In the genomic region with DNA sequence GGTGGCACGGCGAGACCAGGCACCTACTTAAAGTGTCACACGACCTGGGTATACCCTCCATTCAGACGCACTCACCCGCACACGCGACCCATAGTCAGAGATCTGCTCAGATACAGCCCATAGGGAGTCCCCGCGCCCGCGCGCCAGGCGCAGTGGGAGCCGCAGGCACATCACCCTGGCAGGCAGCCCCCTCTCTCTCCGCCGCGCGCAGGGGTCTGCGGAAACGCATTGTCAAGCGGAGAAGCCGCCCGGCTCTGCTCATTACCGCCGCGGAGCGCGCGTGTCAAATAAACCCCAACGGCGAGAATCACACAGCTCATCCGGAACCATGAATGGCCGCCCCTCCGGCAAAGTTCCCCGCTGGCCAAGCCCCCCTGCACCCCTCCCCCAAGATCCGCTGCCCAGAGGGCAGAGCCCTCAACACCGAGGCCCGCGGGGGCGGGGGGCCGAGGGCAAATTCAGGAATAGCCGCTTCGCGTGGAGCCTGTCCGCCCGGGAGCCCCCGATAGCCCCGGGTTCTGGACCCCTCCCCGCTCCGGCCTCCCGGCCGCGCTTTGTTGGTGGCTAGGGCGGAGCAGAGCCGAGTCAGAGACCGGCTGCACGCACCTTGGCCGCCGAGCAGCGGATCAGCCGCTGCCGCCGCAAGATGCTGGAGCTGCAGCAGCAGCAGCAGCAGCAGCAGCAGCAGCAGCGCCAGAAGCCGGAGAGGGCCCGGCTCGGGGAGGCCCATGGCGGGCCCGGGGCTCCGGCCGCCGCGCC, we compare ENCODE assay signal across 8 cellular contexts. TPM values are rescaled to one million over a fixed set of nuclear protein-coding genes. Genes with fewer than 3 reads are reported as not detected.
DNase-seq lines count a peak whose midpoint lies in the region; ATAC-seq, FAIRE-seq and TF ChIP-seq lines count a peak whose summit lies in the region.

No MANE protein-coding gene starts in this region.

- POLR2A ChIA-PET in K562 (lab: Yijun Ruan, JAX), result interaction anchor here (1.0 to 3.3 kb wide), 4 partner anchors 10 to 40 kb away, joined by 3 to 18 read pairs (median 6); no protein-coding TSS in a partner anchor

- CTCF ChIA-PET in K562 (lab: Yijun Ruan, JAX; ENCODE audit: low intra/inter-chr PET ratio), result interaction anchor here (0.7 kb wide), 1 partner anchor 10 kb away, joined by 5 read pairs; no protein-coding TSS in a partner anchor

- TF ChIP-seq EP300 in K562 (IDR thresholded peaks at IDR 0.05; ENCODE audit: low read length), result no peak

- H3K9me3 ChIP-seq in BLaER1 treated with 17β-estradiol and CSF1 and Interleukin-3, amounts not matched to agents 10 nM and 100 nM (replicated peaks in 1 of 11), result no peaks in the 10 kb centered on the region
- H3K9me3 ChIP-seq in K562 (replicated peaks; ENCODE audit: control insufficient read depth, insufficient read depth, low read depth, low read length), result no peaks in the 10 kb centered on the region

- no peak for FAIRE-seq in K562 (lab: Jason Lieb, UNC)

- in situ Hi-C loops in K562 (cut with MboI), result no loop called here

- ATAC-seq in GM19463 (IDR thresholded peaks at IDR 0.05; ENCODE audit: unreplicated experiment) (peak; percentile 4), K562 (peak; percentile 18)

- no peak for TF ChIP-seq CTCF in KMS-11 (conservative IDR thresholded peaks at IDR 0.05; ENCODE audit: low read depth, low read length)
- no peak for TF ChIP-seq CTCF in K562 (IDR thresholded peaks at IDR 0.05 in 2 of 3, conservative IDR thresholded peaks at IDR 0.05 in 1 of 3; ENCODE audit: insufficient read depth in 2 of 3, low read depth in 1 of 3, low read length in 3 of 3)
- no peak for TF ChIP-seq CTCF in kidney epithelial cell (IDR thresholded peaks at IDR 0.05; ENCODE audit: insufficient read depth, low read length, poor library complexity, severe bottlenecking)

- no peak for TF ChIP-seq RAD21 in K562 (CRISPR knock-in tag; conservative IDR thresholded peaks at IDR 0.05 in 1 of 2, IDR thresholded peaks at IDR 0.05 in 1 of 2)

- DNase-seq in T-helper 9 cell, result peak; percentile 36
- DNase-seq in K562 (ENCODE audit: extremely low read depth in 1 of 4, low spot score in 3 of 4), result peak; percentile 48 to 62 (median 61)
- no peak for DNase-seq in kidney epithelial cell (ENCODE audit: low read depth)
- DNase-seq in stimulated activated CD4-positive, alpha-beta T cell treated with anti-CD3 and anti-CD28 coated beads, Interleukin-4, amount 100 ng/mL, for 1 hour, result peak; percentile 66
- DNase-seq in NCI-H187 treated with DMSO at 0.1 percent for 48 hours (lab: John Stamatoyannopoulos, UW), result no peak

- no TSS peak for BruUV-seq in K562 (replicated peaks; lab: Mats Ljungman, UMichigan)

- peak overlapping the region; percentile 36 for H2AFZ ChIP-seq in KMS-11 (ENCODE audit: low read depth)
- H2AFZ ChIP-seq in K562 (ENCODE audit: low read depth, low read length), result peak overlapping the region; percentile 73

- no peak for TF ChIP-seq POLR2A in K562 (conservative IDR thresholded peaks at IDR 0.05)

- peak overlapping the region in 10 of 11 experiments; percentile 45 to 99 (median 94); a peak in 20 of 22 replicates for H3K27ac ChIP-seq in BLaER1 treated with 17β-estradiol and CSF1 and Interleukin-3, amounts not matched to agents 10 nM and 100 nM
- H3K27ac ChIP-seq in KMS-11 (peak overlapping the region; percentile 99), K562 (ENCODE audit: extremely low read depth, low read depth, low read length) (peak overlapping the region; percentile 92)

- peaks cover 32 to 61% (median 56%) of the 10 kb centered on the region in 10 experiments for H3K4me1 ChIP-seq in BLaER1 treated with 17β-estradiol and CSF1 and Interleukin-3, amounts not matched to agents 10 nM and 100 nM
- H3K4me1 ChIP-seq in KMS-11 (ENCODE audit: low read depth, poor library complexity, severe bottlenecking) (peaks cover 22% of the 10 kb centered on the region), K562 (replicated peaks in 1 of 2; ENCODE audit: control insufficient read depth in 2 of 2, insufficient read depth in 2 of 2, low read length in 2 of 2) (peaks cover 14 to 42% of the 10 kb centered on the region in 2 experiments)

- intact Hi-C loops in K562 (cut with micrococcal nuclease), result loop anchor here (2.0 to 5.0 kb wide), 3 partner anchors 35 to 65 kb away; no protein-coding TSS in a partner anchor

- peak overlapping the region; percentile 85 to 99 (median 93) for H3K4me2 ChIP-seq in BLaER1 treated with 17β-estradiol and CSF1 and Interleukin-3, amounts not matched to agents 10 nM and 100 nM
- H3K4me2 ChIP-seq in KMS-11 (peak overlapping the region; percentile 92), K562 (ENCODE audit: insufficient read depth, low read length) (peak overlapping the region; percentile 94)

- H3K36me3 ChIP-seq in BLaER1 treated with 17β-estradiol and CSF1 and Interleukin-3, amounts not matched to agents 10 nM and 100 nM, result peaks cover 0 to 33% (median 33%) of the 10 kb centered on the region in 11 experiments; a peak in 18 of 22 replicates
- peaks cover 11% of the 10 kb centered on the region; the same call in 1 of the 2 replicates for H3K36me3 ChIP-seq in KMS-11 (ENCODE audit: insufficient read depth)
- peaks cover 33% of the 10 kb centered on the region for H3K36me3 ChIP-seq in K562 (ENCODE audit: control insufficient read depth, insufficient read depth, low read length)
- H3K36me3 ChIP-seq in kidney epithelial cell (ENCODE audit: control insufficient read depth, insufficient read depth, low read length), result peaks cover 1% of the 10 kb centered on the region

- H3K79me2 ChIP-seq in KMS-11 (ENCODE audit: insufficient read depth, low read depth), result peaks cover 47% of the 10 kb centered on the region
- peaks cover 49% of the 10 kb centered on the region for H3K79me2 ChIP-seq in K562 (ENCODE audit: control insufficient read depth, insufficient read depth, low read length)

- peak overlapping the region; percentile 75 to 99 (median 92) for H3K9ac ChIP-seq in BLaER1 treated with 17β-estradiol and CSF1 and Interleukin-3, amounts not matched to agents 10 nM and 100 nM
- H3K9ac ChIP-seq in KMS-11 (peak overlapping the region; percentile 99), K562 (ENCODE audit: insufficient read depth in 1 of 2, low read depth in 2 of 2, low read length in 2 of 2) (peak overlapping the region; percentile 90 to 99)

- no peaks in the 10 kb centered on the region for H3K9me1 ChIP-seq in K562 (ENCODE audit: control insufficient read depth, insufficient read depth, low read length)

- no peaks in the 10 kb centered on the region for H3K27me3 ChIP-seq in BLaER1 treated with 17β-estradiol and CSF1 and Interleukin-3, amounts not matched to agents 10 nM and 100 nM
- H3K27me3 ChIP-seq in KMS-11 (ENCODE audit: insufficient read depth, low read depth) (no peaks in the 10 kb centered on the region), K562 (ENCODE audit: control insufficient read depth in 2 of 2, insufficient read depth in 2 of 2, low read length in 2 of 2) (peaks cover 2 to 14% of the 10 kb centered on the region in 2 experiments; a peak in 1 of 5 replicates), kidney epithelial cell (ENCODE audit: control insufficient read depth, insufficient read depth, low read length) (no peaks in the 10 kb centered on the region)

- H3K4me3 ChIP-seq in BLaER1 treated with 17β-estradiol and CSF1 and Interleukin-3, amounts not matched to agents 10 nM and 100 nM, result peak overlapping the region; percentile 79 to 98 (median 96)
- H3K4me3 ChIP-seq in KMS-11 (IDR thresholded peaks at IDR 0.05; ENCODE audit: insufficient read depth, low read depth, low read length) (peak overlapping the region; percentile 50), K562 (peak overlapping the region; percentile 86), kidney epithelial cell (ENCODE audit: low read depth, low read length) (peak overlapping the region; percentile 59)

- 1% methylated on average over 49 of the region's 73 CpGs for WGBS in K562 (ENCODE audit: insufficient coverage, low coverage, missing lambda C conversion rate)

- H4K20me1 ChIP-seq in BLaER1 treated with 17β-estradiol and CSF1 and Interleukin-3, amounts not matched to agents 10 nM and 100 nM, result peaks cover 0 to 34% (median 24%) of the 10 kb centered on the region in 11 experiments; a peak in 17 of 22 replicates
- H4K20me1 ChIP-seq in KMS-11 (ENCODE audit: insufficient read depth) (no peaks in the 10 kb centered on the region), K562 (replicated peaks; ENCODE audit: control insufficient read depth, insufficient read depth, low read length) (peaks cover 13% of the 10 kb centered on the region; the same call in 1 of the 2 replicates)

TF ChIP-seq in K562, 482 proteins besides CTCF, POLR2A, EP300 and RAD21 (continues in another document):
- TF ChIP-seq NRF1 (conservative IDR thresholded peaks at IDR 0.05 in 1 of 2, IDR thresholded peaks at IDR 0.05 in 1 of 2) (0 out of 4 replicates have a peak, but pooled peaks of 1 of the 2 experiments have one; percentile 17), RBM14 (IDR thresholded peaks at IDR 0.05; ENCODE audit: borderline replicate concordance, insufficient read depth, low read depth, low read length) (0 out of 2 replicates have a peak, but pooled peaks have one; percentile 39), ELF1 (tag; IDR thresholded peaks at IDR 0.05) (peak; percentile 32; the same call in 1 of the 2 replicates), TAF1 (IDR thresholded peaks at IDR 0.05; ENCODE audit: control insufficient read depth, extremely low read depth, insufficient read depth, low read length, severe bottlenecking) (peak; percentile 24), HMGN3 (IDR thresholded peaks at IDR 0.05; ENCODE audit: borderline replicate concordance, extremely low read depth, insufficient read length, low read depth, low read length) (peak; percentile 48), KDM2B (CRISPR knock-in tag; IDR thresholded peaks at IDR 0.05) (peak; percentile 55; the same call in 1 of the 2 replicates)

RNA-seq across cellular contexts. Expression of gene LRP8, which starts 0.5 kb away (rescaled TPM):
- total RNA-seq in K562 (2011; cell fraction: chromatin; rRNA removed; ENCODE audit: low replicate concordance), result 204 and 345 TPM in 2 replicates
- total RNA-seq in K562 (2011; cell fraction: nucleolus; rRNA removed), result 194 and 216 TPM in 2 replicates
- 168 and 198 TPM in 2 replicates for total RNA-seq in K562 (2011; cell fraction: nucleoplasm; rRNA removed)
- total RNA-seq in K562 (2014; rRNA removed) (24.2 and 27.6 TPM in 2 replicates), K562 (2014; rRNA removed; fragmentation: Illumina TruSeq; extraction: Trizol) (27.5 and 29.1 TPM in 2 replicates), K562 (2015; rRNA removed; fragmentation: Illumina TruSeq; extraction: Trizol) (35.3 and 35.9 TPM in 2 replicates), K562 (2021) (34.3 and 42.7 TPM in 2 replicates), kidney epithelial cell (7.5 and 9.5 TPM in 2 replicates)
- polyA plus RNA-seq in K562 (2011; rRNA removed) (56.1 and 81.1 TPM in 2 replicates), K562 (2014; fragmentation: Illumina TruSeq; extraction: Trizol) (41.4 and 44.4 TPM in 2 replicates), K562 (2014; fragmentation: Nextera tagmentation; extraction: Ambion mirVana) (1 to 10 TPM; 7.1 to 8.8 TPM), K562 (2014; rRNA removed) (31.3 and 35.3 TPM in 2 replicates)
- polyA plus RNA-seq in K562 (2011; cell fraction: cytosol; rRNA removed), result 51.8 and 56.8 TPM in 2 replicates
- polyA plus RNA-seq in K562 (2011; cell fraction: nucleus; rRNA removed), result 300 and 376 TPM in 2 replicates
- 19.3 and 23.5 TPM in 2 replicates for polyA plus RNA-seq in K562 (2012)
- 90.5 and 95.8 TPM in 2 replicates for polyA minus RNA-seq in K562 (2011; rRNA and poly(A)+ RNA removed)
- 33.8 and 37.6 TPM in 2 replicates for polyA minus RNA-seq in K562 (2011; cell fraction: cytosol; rRNA and poly(A)+ RNA removed)
- 90.9 and 98.3 TPM in 2 replicates for polyA minus RNA-seq in K562 (2011; cell fraction: nucleus; rRNA and poly(A)+ RNA removed)

Comparison
In these comparisons a context has a peak if more than half of its experiments do, and no peak if none do; other contexts are left out.
1. DNase-seq: peak in T-helper 9 cell (single experiment), K562 (4 of 4) and stimulated activated CD4-positive, alpha-beta T cell treated with anti-CD3 and anti-CD28 coated beads, Interleukin-4, amount 100 ng/mL, for 1 hour (single experiment); none in kidney epithelial cell (single experiment) and NCI-H187 treated with DMSO at 0.1 percent for 48 hours (single experiment).
2. Peak in every context shown above with its lines, with median percentiles within 50 percentile points of each other: H3K27ac ChIP-seq, H3K4me2 ChIP-seq, H3K4me3 ChIP-seq and H3K9ac ChIP-seq.